17 cellular contexts compared by ENCODE assay signal in the genomic region with DNA sequence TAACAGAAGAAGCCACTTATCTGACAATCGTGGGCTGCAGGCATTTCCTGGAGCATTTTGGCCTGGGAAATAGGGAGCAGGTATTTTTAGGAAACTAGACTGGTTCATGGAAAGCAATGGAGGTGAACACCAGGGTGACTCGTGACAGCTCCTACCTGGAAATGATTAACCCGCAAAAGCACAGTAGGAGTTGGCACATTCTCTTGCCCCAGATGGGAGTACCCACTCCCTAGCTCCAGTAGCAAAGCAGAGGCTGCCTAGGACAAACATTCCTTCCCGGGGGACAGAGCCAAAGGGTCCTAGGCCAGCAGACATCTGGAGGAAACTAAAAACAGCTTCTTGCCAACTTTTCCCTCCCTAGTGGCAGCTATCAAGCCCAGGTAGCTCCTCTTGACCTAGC. TPM values are rescaled to one million over a fixed set of nuclear protein-coding genes. Genes with fewer than 3 reads are reported as not detected.
"Had no signal": no experiment of that assay in that cellular context is flagged by ENCODE, and none has a peak within 500 bp of the region (broad histone marks: within the 10 kb centered on the region; RNA-seq: fewer than 3 reads in every experiment).

No MANE protein-coding gene starts in this region.

- H3K27ac ChIP-seq: esophagus muscularis mucosa, lower lobe of right lung, neural progenitor cell, ovary had no signal

- H3K4me3 ChIP-seq: esophagus muscularis mucosa, lower lobe of right lung, neural progenitor cell, ovary had no signal

- ATAC-seq: activated naive CD8-positive, alpha-beta T cell treated with anti-CD3 and anti-CD28 coated beads, Interleukin-2, amount 50 U/mL, for 24 hours; lower lobe of right lung had no signal

- H3K9me3 ChIP-seq: esophagus muscularis mucosa, lower lobe of right lung, ovary had no signal

- H3K4me1 ChIP-seq: neural progenitor cell had no signal

- DNase-seq: activated CD4-positive, alpha-beta T cell treated with anti-CD3 and anti-CD28 coated beads, Interleukin-2, amount 50 U/mL, for 1 hour; activated CD4-positive, CD25-positive, alpha-beta regulatory T cell; activated naive CD4-positive, alpha-beta T cell treated with anti-CD3 and anti-CD28 coated beads for 36 hours; activated naive CD8-positive, alpha-beta T cell treated with anti-CD3 and anti-CD28 coated beads, Interleukin-2, amount 50 U/mL, for 24 hours; aorta; dermis blood vessel endothelial cell; islet precursor cell; lower lobe of right lung; ovary; stimulated activated CD4-positive, alpha-beta T cell treated with anti-CD3 and anti-CD28 coated beads, Interleukin-2, amount 100 ng/mL, for 48 hours; stimulated activated naive CD4-positive, alpha-beta T cell; trophoblast cell had no signal

- H3K27ac Mint-ChIP-seq: activated naive CD4-positive, alpha-beta T cell treated with anti-CD3 and anti-CD28 coated beads for 36 hours; activated naive CD8-positive, alpha-beta T cell treated with anti-CD3 and anti-CD28 coated beads, Interleukin-2, amount 50 U/mL, for 24 hours; neural progenitor cell had no signal

- H3K27me3 ChIP-seq: esophagus muscularis mucosa, neural progenitor cell, ovary had no signal

- H3K4me3 Mint-ChIP-seq: activated naive CD4-positive, alpha-beta T cell treated with anti-CD3 and anti-CD28 coated beads for 36 hours; activated naive CD8-positive, alpha-beta T cell treated with anti-CD3 and anti-CD28 coated beads, Interleukin-2, amount 50 U/mL, for 24 hours; mesothelial cell of epicardium; neural progenitor cell had no signal

- H3K36me3 ChIP-seq: esophagus muscularis mucosa, lower lobe of right lung, neural progenitor cell, ovary had no signal

- H3K9me3 Mint-ChIP-seq: activated naive CD4-positive, alpha-beta T cell treated with anti-CD3 and anti-CD28 coated beads for 36 hours; activated naive CD8-positive, alpha-beta T cell treated with anti-CD3 and anti-CD28 coated beads, Interleukin-2, amount 50 U/mL, for 24 hours; activated T-helper 2 cell treated with anti-CD3 and anti-CD28 coated beads, Interferon-gamma antibody, Interleukin-2, Interleukin-4, amounts not matched to agents 10 μg/mL and 5 μg/mL and 100 μg/mL, durations not matched to agents 14 hours and 24 hours and 36 hours had no signal

RNA-seq across cellular contexts. Expression of a gene that starts 29.0 kb away (rescaled TPM):
- total RNA-seq: bronchial epithelial cell had no signal
